In the genomic region with DNA sequence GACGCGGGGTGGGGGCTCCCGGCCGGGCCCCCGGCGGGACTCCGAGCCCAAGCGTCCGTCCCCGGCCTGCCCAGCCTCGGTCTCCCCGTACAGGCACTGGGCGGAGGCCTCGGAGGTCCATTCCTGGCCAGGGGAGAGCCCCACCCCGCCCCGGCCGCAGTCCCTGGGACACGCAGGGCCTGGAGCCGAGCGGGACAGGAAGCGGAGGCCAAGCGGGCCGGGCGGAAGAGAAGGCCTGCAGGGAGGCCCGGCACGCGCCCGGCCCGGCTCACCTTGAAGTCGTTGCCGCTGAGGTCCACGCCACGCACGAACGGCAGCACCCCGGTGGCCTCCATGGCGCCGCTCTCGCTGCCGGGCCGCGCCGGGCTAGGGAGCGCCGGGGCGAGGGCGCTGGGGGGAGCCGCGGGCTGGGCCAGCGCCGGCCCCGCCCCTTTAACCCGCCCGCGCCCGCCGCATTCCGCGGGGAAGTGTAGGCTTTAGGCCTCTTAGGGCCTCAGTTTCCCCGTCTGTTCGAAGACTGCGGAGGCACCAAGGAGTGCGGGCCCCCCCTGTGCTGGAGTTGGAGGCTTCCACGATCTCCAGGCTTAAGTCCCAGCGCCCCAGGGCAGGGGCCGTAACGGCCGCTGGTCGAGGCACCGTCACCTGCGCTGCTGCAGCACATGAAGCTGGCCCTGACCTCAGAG, we compare ENCODE assay signal across 8 cellular contexts. TPM values are rescaled to one million over a fixed set of nuclear protein-coding genes. Genes with fewer than 3 reads are reported as not detected.
DNase-seq lines count a peak whose midpoint lies in the region; ATAC-seq and TF ChIP-seq lines count a peak whose summit lies in the region.

Gene FLII, minus strand, starts transcription at position 383 of the 683 bp plus-strand sequence. Its CDS starts 48 bp downstream, at position 335.

- no peaks in the 10 kb centered on the region for H3K9me3 ChIP-seq in endodermal cell (ENCODE audit: control insufficient read depth, low read length)
- no peaks in the 10 kb centered on the region for H3K9me3 ChIP-seq in mesenchymal stem cell (ENCODE audit: control insufficient read depth, low read length)

- 6 to 9% methylated on average over 18 to 71 of the region's 71 CpGs for WGBS in endodermal cell (ENCODE audit: insufficient coverage in 1 of 2, insufficient read length in 1 of 2), 2 experiments
- 2% methylated on average over 67 of the region's 71 CpGs for WGBS in mesenchymal stem cell

- H2BK5ac ChIP-seq in mesenchymal stem cell (ENCODE audit: low read depth, low read length, poor library complexity, severe bottlenecking) = peak within 1 kb of the TSS; percentile 86

- TF ChIP-seq CTCF in endodermal cell (conservative IDR thresholded peaks at IDR 0.05) = no peak

- H3K4ac ChIP-seq in mesenchymal stem cell (ENCODE audit: low read depth in 1 of 2, low read length in 2 of 2) = peak within 1 kb of the TSS; percentile 81 to 91

- no peaks in the 10 kb centered on the region for H3K9me3 Mint-ChIP-seq in endodermal cell

- no peak within 1 kb of the TSS for H2AK5ac ChIP-seq in mesenchymal stem cell (ENCODE audit: low read length, severe bottlenecking)

- peak within 1 kb of the TSS; percentile 90 for H3K4me2 ChIP-seq in mesenchymal stem cell (ENCODE audit: low read length, poor library complexity, severe bottlenecking)

- peak within 1 kb of the TSS; percentile 85 for H4K8ac ChIP-seq in mesenchymal stem cell (ENCODE audit: low read length)

- peak within 1 kb of the TSS; percentile 86 for H3K4me3 ChIP-seq in endodermal cell (ENCODE audit: low read length)
- peak within 1 kb of the TSS; percentile 89 to 91 for H3K4me3 ChIP-seq in mesenchymal stem cell (ENCODE audit: insufficient read depth in 1 of 2, low read depth in 1 of 2, low read length in 2 of 2)

- H3K27ac Mint-ChIP-seq in endodermal cell = peak within 1 kb of the TSS; percentile 97

- H2AFZ ChIP-seq in mesenchymal stem cell (ENCODE audit: low read depth, low read length) = peak within 1 kb of the TSS; percentile 58

- H4K91ac ChIP-seq in mesenchymal stem cell (ENCODE audit: low read length) = peak within 1 kb of the TSS; percentile 89

- peaks cover 41% of the 10 kb centered on the region for H3K36me3 ChIP-seq in endodermal cell (ENCODE audit: control insufficient read depth, insufficient read depth, low read length)
- peaks cover 43 to 46% of the 10 kb centered on the region in 2 experiments for H3K36me3 ChIP-seq in mesenchymal stem cell (ENCODE audit: control insufficient read depth in 1 of 2, insufficient read depth in 2 of 2, low read depth in 1 of 2, low read length in 2 of 2)

- H3K23ac ChIP-seq in mesenchymal stem cell (ENCODE audit: low read length in 2 of 2) = peak within 1 kb of the TSS in 1 of 2 experiments; percentile 94

- peak within 1 kb of the TSS; percentile 84 to 95 for H3K18ac ChIP-seq in mesenchymal stem cell (ENCODE audit: low read depth in 1 of 2, low read length in 2 of 2)

- peak in 12 of 14 donors; percentile 48 to 89 (median 74) for DNase-seq in C1 segment of cervical spinal cord (lab: John Stamatoyannopoulos, UW)
- DNase-seq in NCI-H510A (lab: John Stamatoyannopoulos, UW) = peak; percentile 26
- peak; percentile 64 for DNase-seq in activated CD8-positive, alpha-beta memory T cell treated with anti-CD3 and anti-CD28 coated beads, Interleukin-2, amount 50 U/mL, for 4 hours
- DNase-seq in endodermal cell = peak; percentile 90
- DNase-seq in mesenchymal stem cell = peak; percentile 34
- peak; percentile 46 for DNase-seq in stimulated activated CD8-positive, alpha-beta memory T cell treated with anti-CD3 and anti-CD28 coated beads, Interleukin-12 subunit alpha, Interleukin-12 subunit beta, amount 100 ng/mL, for 4 hours (ENCODE audit: low read depth)
- no peak for DNase-seq in NCI-H2029 treated with DMSO at 0.1 percent for 48 hours (lab: John Stamatoyannopoulos, UW)

- H2BK120ac ChIP-seq in mesenchymal stem cell (ENCODE audit: low read depth, low read length) = peak within 1 kb of the TSS; percentile 67

- H3K4me1 ChIP-seq in endodermal cell (ENCODE audit: control insufficient read depth, insufficient read depth, low read length) (peaks cover 14% of the 10 kb centered on the region), mesenchymal stem cell (ENCODE audit: control insufficient read depth, insufficient read depth, low read depth, low read length) (peaks cover 48% of the 10 kb centered on the region)

- peaks cover 22% of the 10 kb centered on the region for H3K4me1 Mint-ChIP-seq in endodermal cell

- H2BK12ac ChIP-seq in mesenchymal stem cell (ENCODE audit: low read length in 2 of 2) = peak within 1 kb of the TSS in 1 of 2 experiments; percentile 82

- peaks cover 32% of the 10 kb centered on the region for H3K79me1 ChIP-seq in mesenchymal stem cell (replicated peaks; ENCODE audit: low read length, poor library complexity, severe bottlenecking)

- H3K36me3 Mint-ChIP-seq in endodermal cell (ENCODE audit: low read depth) = peaks cover 34% of the 10 kb centered on the region

- ATAC-seq in GM21381 (IDR thresholded peaks at IDR 0.05; ENCODE audit: unreplicated experiment) = peak; percentile 18

- H3K9ac ChIP-seq in endodermal cell (ENCODE audit: extremely low read depth, low read length, poor library complexity, severe bottlenecking) = peak within 1 kb of the TSS; percentile 70
- H3K9ac ChIP-seq in mesenchymal stem cell (ENCODE audit: low read length) = peak within 1 kb of the TSS; percentile 95

- peak within 1 kb of the TSS in 1 of 2 experiments; percentile 93 for H3K14ac ChIP-seq in mesenchymal stem cell (ENCODE audit: low read length in 2 of 2)

- no peaks in the 10 kb centered on the region for H3K27me3 Mint-ChIP-seq in endodermal cell (ENCODE audit: insufficient read depth)

- peak within 1 kb of the TSS; percentile 51 for H3K27ac ChIP-seq in endodermal cell (ENCODE audit: low read depth, low read length)
- H3K27ac ChIP-seq in mesenchymal stem cell (ENCODE audit: low read length, poor library complexity, severe bottlenecking) = peak within 1 kb of the TSS; percentile 94

- peak within 1 kb of the TSS; percentile 60 for H2BK15ac ChIP-seq in mesenchymal stem cell (ENCODE audit: low read depth, poor library complexity, severe bottlenecking)

- peak within 1 kb of the TSS; percentile 92 for H3K4me3 Mint-ChIP-seq in endodermal cell

- no peaks in the 10 kb centered on the region for H3K27me3 ChIP-seq in endodermal cell (ENCODE audit: control insufficient read depth, insufficient read depth, low read length, poor library complexity, severe bottlenecking)
- no peaks in the 10 kb centered on the region for H3K27me3 ChIP-seq in mesenchymal stem cell (ENCODE audit: control insufficient read depth in 1 of 2, insufficient read depth in 1 of 2, low read length in 2 of 2)

RNA-seq across cellular contexts. Expression of gene FLII, which starts in this region (rescaled TPM):
- 100 to 1,000 TPM; 299 to 335 TPM for total RNA-seq in endodermal cell
- polyA plus RNA-seq in endodermal cell (2013, experiment 1 of 2) = 143 TPM
- polyA plus RNA-seq in endodermal cell (2013, experiment 2 of 2) = 127 TPM
- polyA plus RNA-seq in mesenchymal stem cell (2013, experiment 1 of 2) = 181 TPM
- polyA plus RNA-seq in mesenchymal stem cell (2013, experiment 2 of 2) = 174 TPM
